21 cellular contexts compared by ENCODE assay signal in the genomic region with DNA sequence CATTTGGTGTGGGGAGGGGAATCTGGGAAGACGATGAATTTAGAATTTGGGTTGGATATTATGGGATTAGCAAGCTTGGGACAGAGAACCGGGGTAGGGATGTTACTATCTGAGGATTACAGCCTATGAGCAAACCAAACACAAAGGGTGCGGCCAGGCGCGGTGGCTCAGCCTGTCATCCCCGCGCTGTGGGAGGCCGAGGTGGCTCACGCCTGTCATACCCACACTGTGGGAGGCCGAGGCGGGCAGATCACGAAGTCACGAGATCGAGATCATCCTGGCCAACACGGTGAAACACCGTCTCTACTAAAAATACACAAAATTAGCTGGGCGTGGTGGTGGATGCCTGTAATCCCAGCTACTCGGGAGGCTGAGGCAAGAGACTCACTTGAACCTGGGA.
DNase-seq lines count a peak whose midpoint lies in the region; ATAC-seq and TF ChIP-seq lines count a peak whose summit lies in the region.
"Had no signal": no experiment of that assay in that cellular context is flagged by ENCODE, and none has a peak within 500 bp of the region (broad histone marks: within the 10 kb centered on the region; RNA-seq: fewer than 3 reads in every experiment).

No MANE protein-coding gene starts in this region.

- H3K27me3 ChIP-seq in esophagus muscularis mucosa = no peaks in the 10 kb centered on the region
- H3K27me3 ChIP-seq: BE2C; BLaER1 treated with 17β-estradiol and CSF1 and Interleukin-3, amounts not matched to agents 10 nM and 100 nM had no signal

- peaks cover 9 to 66% (median 44%) of the 10 kb centered on the region in 4 donors for H3K36me3 ChIP-seq in esophagus muscularis mucosa
- H3K36me3 ChIP-seq: BE2C had no signal

- no peaks in the 10 kb centered on the region for H3K9me3 ChIP-seq in esophagus muscularis mucosa
- H3K9me3 ChIP-seq: A549, BE2C, HAP-1 had no signal

- no peak for TF ChIP-seq POLR2A in esophagus muscularis mucosa (IDR thresholded peaks at IDR 0.05; ENCODE audit: low read depth)

- H3K9me3 Mint-ChIP-seq in stimulated activated naive CD8-positive, alpha-beta T cell treated with anti-CD3 and anti-CD28 coated beads, Interleukin-15, Interleukin-2, amounts not matched to agents 100 ng/mL and 50 ng/mL, for 24 hours = no peaks in the 10 kb centered on the region
- H3K9me3 Mint-ChIP-seq in stimulated activated effector memory CD8-positive, alpha-beta T cell treated with anti-CD3 and anti-CD28 coated beads, Interleukin-12 subunit alpha, Interleukin-12 subunit beta, amount 100 ng/mL, for 72 hours = no peaks in the 10 kb centered on the region
- H3K9me3 Mint-ChIP-seq: CD14-positive monocyte; CD4-positive, alpha-beta T cell; CD8-positive, alpha-beta memory T cell had no signal

- H3K4me1 ChIP-seq in esophagus muscularis mucosa = peaks cover 5 to 22% (median 18%) of the 10 kb centered on the region in 4 donors
- H3K4me1 ChIP-seq: A549; BE2C; BLaER1 treated with 17β-estradiol and CSF1 and Interleukin-3, amounts not matched to agents 10 nM and 100 nM; HAP-1 had no signal

- ATAC-seq in stimulated activated naive CD8-positive, alpha-beta T cell treated with anti-CD3 and anti-CD28 coated beads, Interleukin-15, Interleukin-2, amounts not matched to agents 100 U/mL and 50 U/mL, for 24 hours = no peak
- no peak for ATAC-seq in stimulated activated effector memory CD8-positive, alpha-beta T cell treated with anti-CD3 and anti-CD28 coated beads, Interleukin-12 subunit alpha, Interleukin-12 subunit beta, amount 100 ng/mL, for 72 hours
- ATAC-seq: A549 had no signal

- no peaks in the 10 kb centered on the region for H3K4me1 Mint-ChIP-seq in stimulated activated naive CD8-positive, alpha-beta T cell treated with anti-CD3 and anti-CD28 coated beads, Interleukin-15, Interleukin-2, amounts not matched to agents 100 ng/mL and 50 ng/mL, for 24 hours (ENCODE audit: low read depth)
- H3K4me1 Mint-ChIP-seq in stimulated activated effector memory CD8-positive, alpha-beta T cell treated with anti-CD3 and anti-CD28 coated beads, Interleukin-12 subunit alpha, Interleukin-12 subunit beta, amount 100 ng/mL, for 72 hours = no peaks in the 10 kb centered on the region
- H3K4me1 Mint-ChIP-seq: CD14-positive monocyte had no signal

- TF ChIP-seq EP300 in esophagus muscularis mucosa (IDR thresholded peaks at IDR 0.05) = no peak

- DNase-seq in stimulated activated naive CD8-positive, alpha-beta T cell treated with anti-CD3 and anti-CD28 coated beads, Interleukin-15, Interleukin-2, amounts not matched to agents 100 U/mL and 50 U/mL, for 24 hours = no peak
- DNase-seq in esophagus muscularis mucosa (ENCODE audit: extremely low spot score) (no peak), cerebellar nuclear complex (lab: John Stamatoyannopoulos, UW) (no peak)
- DNase-seq in stimulated activated effector memory CD8-positive, alpha-beta T cell treated with anti-CD3 and anti-CD28 coated beads, Interleukin-12 subunit alpha, Interleukin-12 subunit beta, amount 100 ng/mL, for 72 hours (ENCODE audit: low spot score in 2 of 2) = no peak
- no peak for DNase-seq in activated naive CD4-positive, alpha-beta T cell treated with anti-CD3 and anti-CD28 coated beads, Interleukin-2, amount 50 U/mL, for 16 hours
- DNase-seq: 8988T; ACHN; AML-193; BE2C; Calu3; CD4-positive, alpha-beta T cell; CD8-positive, alpha-beta memory T cell; DMS53; DMS79 treated with DMSO at 0.1 percent for 48 hours; GF-D8; GOT3 had no signal

- H3K4me3 ChIP-seq in esophagus muscularis mucosa = no peak overlapping the region
- H3K4me3 ChIP-seq: A549; BLaER1 treated with 17β-estradiol and CSF1 and Interleukin-3, amounts not matched to agents 10 nM and 100 nM; HAP-1 had no signal

- TF ChIP-seq CTCF in esophagus muscularis mucosa (IDR thresholded peaks at IDR 0.05) = no peak

- no peak overlapping the region for H3K4me3 Mint-ChIP-seq in stimulated activated naive CD8-positive, alpha-beta T cell treated with anti-CD3 and anti-CD28 coated beads, Interleukin-15, Interleukin-2, amounts not matched to agents 100 ng/mL and 50 ng/mL, for 24 hours
- H3K4me3 Mint-ChIP-seq in stimulated activated effector memory CD8-positive, alpha-beta T cell treated with anti-CD3 and anti-CD28 coated beads, Interleukin-12 subunit alpha, Interleukin-12 subunit beta, amount 100 ng/mL, for 72 hours = no peak overlapping the region
- H3K4me3 Mint-ChIP-seq: CD14-positive monocyte; CD4-positive, alpha-beta T cell; CD8-positive, alpha-beta memory T cell had no signal

- no peaks in the 10 kb centered on the region for H3K27me3 Mint-ChIP-seq in stimulated activated naive CD8-positive, alpha-beta T cell treated with anti-CD3 and anti-CD28 coated beads, Interleukin-15, Interleukin-2, amounts not matched to agents 100 ng/mL and 50 ng/mL, for 24 hours
- H3K27me3 Mint-ChIP-seq: CD4-positive, alpha-beta T cell; CD8-positive, alpha-beta memory T cell had no signal

- WGBS in esophagus muscularis mucosa = 92% methylated on average over 18 of the region's 18 CpGs

- H3K27ac ChIP-seq in esophagus muscularis mucosa (replicated peaks in 1 of 4) = peak overlapping the region in 3 of 4 donors; percentile 74 to 82 (median 76)
- H3K27ac ChIP-seq: A549; BLaER1 treated with 17β-estradiol and CSF1 and Interleukin-3, amounts not matched to agents 10 nM and 100 nM had no signal

- peaks cover 50% of the 10 kb centered on the region for H3K36me3 Mint-ChIP-seq in stimulated activated naive CD8-positive, alpha-beta T cell treated with anti-CD3 and anti-CD28 coated beads, Interleukin-15, Interleukin-2, amounts not matched to agents 100 ng/mL and 50 ng/mL, for 24 hours (ENCODE audit: low read depth)
- peaks cover 69% of the 10 kb centered on the region for H3K36me3 Mint-ChIP-seq in stimulated activated effector memory CD8-positive, alpha-beta T cell treated with anti-CD3 and anti-CD28 coated beads, Interleukin-12 subunit alpha, Interleukin-12 subunit beta, amount 100 ng/mL, for 72 hours

- H3K27ac Mint-ChIP-seq in stimulated activated naive CD8-positive, alpha-beta T cell treated with anti-CD3 and anti-CD28 coated beads, Interleukin-15, Interleukin-2, amounts not matched to agents 100 ng/mL and 50 ng/mL, for 24 hours = peak overlapping the region; percentile 4
- peak overlapping the region; percentile 29 for H3K27ac Mint-ChIP-seq in stimulated activated effector memory CD8-positive, alpha-beta T cell treated with anti-CD3 and anti-CD28 coated beads, Interleukin-12 subunit alpha, Interleukin-12 subunit beta, amount 100 ng/mL, for 72 hours
- H3K27ac Mint-ChIP-seq: CD4-positive, alpha-beta T cell; CD8-positive, alpha-beta memory T cell had no signal

- intact Hi-C loops in esophagus muscularis mucosa (cut with DNase I) = no loop called here
